Comparison of ENCODE assay signal across 11 cellular contexts in the genomic region with DNA sequence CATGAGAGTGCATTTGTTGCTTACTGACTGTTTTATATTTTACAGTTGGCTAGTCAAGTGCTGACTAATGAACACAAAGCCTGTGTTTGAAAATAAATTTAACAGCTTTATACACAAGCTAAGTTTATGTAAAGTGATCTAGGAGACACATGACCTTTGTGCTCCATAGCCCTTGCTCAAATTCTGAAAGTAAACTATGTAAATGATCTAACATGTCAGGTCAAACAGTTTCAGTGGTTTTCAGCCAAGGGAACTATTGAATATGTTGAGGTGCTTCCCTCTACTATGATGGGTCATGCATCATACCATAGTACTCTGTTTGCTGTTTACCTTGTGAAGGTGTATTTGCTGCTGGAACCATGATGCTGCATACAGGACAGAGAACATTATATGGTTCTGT. TPM values are rescaled to one million over a fixed set of nuclear protein-coding genes. Genes with fewer than 3 reads are reported as not detected.
DNase-seq lines count a peak whose midpoint lies in the region; ATAC-seq and TF ChIP-seq lines count a peak whose summit lies in the region.
"Had no signal": no experiment of that assay in that cellular context is flagged by ENCODE, and none has a peak within 500 bp of the region (broad histone marks: within the 10 kb centered on the region; RNA-seq: fewer than 3 reads in every experiment).

No MANE protein-coding gene starts in this region.

- intact Hi-C loops in activated T-helper 1 cell treated with anti-CD3 and anti-CD28 coated beads, Interleukin-12 subunit alpha, Interleukin-12 subunit beta, Interleukin-2, Interleukin-4 antibody, amounts not matched to agents 30 ng/mL and 10 ng/mL and 1 ng/mL, durations not matched to agents 14 hours and 24 hours and 36 hours (cut with micrococcal nuclease) = loop anchor here (5.0 kb wide), 1 partner anchor 34 kb away; no protein-coding TSS in a partner anchor

- peak; percentile 13 for DNase-seq in GM19240 (ENCODE audit: insufficient read length, low spot score)
- DNase-seq in LHCN-M2 (ENCODE audit: low read depth) = peak; percentile 10
- no peak for DNase-seq in activated T-helper 1 cell treated with anti-CD3 and anti-CD28 coated beads, Interleukin-12 subunit alpha, Interleukin-12 subunit beta, Interleukin-2, Interleukin-4 antibody, amounts not matched to agents 30 ng/mL and 10 ng/mL and 1 ng/mL, durations not matched to agents 14 hours and 24 hours and 36 hours (ENCODE audit: low spot score)
- DNase-seq in erythroblast (lab: John Stamatoyannopoulos, UW) = no peak
- DNase-seq in DMS114 treated with DMSO at 0.1 percent for 48 hours (lab: John Stamatoyannopoulos, UW; ENCODE audit: unreplicated experiment) = no peak
- no peak for DNase-seq in NCI-H1092 treated with DMSO at 0.1 percent for 48 hours (lab: John Stamatoyannopoulos, UW)
- DNase-seq: activated T-cell treated with anti-CD3 and anti-CD28 coated beads, Interleukin-2, amount 50 U/mL, for 4 hours; NCI-H1105; SIG-M5 had no signal

- ATAC-seq in HG02852 (IDR thresholded peaks at IDR 0.05; ENCODE audit: unreplicated experiment) = peak; percentile 100
- ATAC-seq: activated T-cell treated with anti-CD3 and anti-CD28 coated beads, Interleukin-2, amount 50 U/mL, for 4 hours had no signal

- H3K27me3 Mint-ChIP-seq in activated T-helper 1 cell treated with anti-CD3 and anti-CD28 coated beads, Interleukin-12 subunit alpha, Interleukin-12 subunit beta, Interleukin-2, Interleukin-4 antibody, amounts not matched to agents 30 ng/mL and 10 ng/mL and 1 ng/mL, durations not matched to agents 14 hours and 24 hours and 36 hours (ENCODE audit: insufficient read depth) = no peaks in the 10 kb centered on the region

- peak overlapping the region; percentile 33; the same call in 1 of the 2 replicates for H3K27ac ChIP-seq in 22Rv1

- H3K4me1 Mint-ChIP-seq in activated T-helper 1 cell treated with anti-CD3 and anti-CD28 coated beads, Interleukin-12 subunit alpha, Interleukin-12 subunit beta, Interleukin-2, Interleukin-4 antibody, amounts not matched to agents 30 ng/mL and 10 ng/mL and 1 ng/mL, durations not matched to agents 14 hours and 24 hours and 36 hours (ENCODE audit: low read depth) = no peaks in the 10 kb centered on the region

- no peak overlapping the region for H3K27ac Mint-ChIP-seq in activated T-helper 1 cell treated with anti-CD3 and anti-CD28 coated beads, Interleukin-12 subunit alpha, Interleukin-12 subunit beta, Interleukin-2, Interleukin-4 antibody, amounts not matched to agents 30 ng/mL and 10 ng/mL and 1 ng/mL, durations not matched to agents 14 hours and 24 hours and 36 hours

- H3K36me3 Mint-ChIP-seq in activated T-helper 1 cell treated with anti-CD3 and anti-CD28 coated beads, Interleukin-12 subunit alpha, Interleukin-12 subunit beta, Interleukin-2, Interleukin-4 antibody, amounts not matched to agents 30 ng/mL and 10 ng/mL and 1 ng/mL, durations not matched to agents 14 hours and 24 hours and 36 hours (ENCODE audit: low read depth) = peaks cover 2% of the 10 kb centered on the region

- TF ChIP-seq POLR2A in erythroblast (IDR thresholded peaks at IDR 0.05; ENCODE audit: low read length) = no peak

- TF ChIP-seq CTCF in 22Rv1 (IDR thresholded peaks at IDR 0.05) = no peak

- no peaks in the 10 kb centered on the region for H3K9me3 Mint-ChIP-seq in activated T-helper 1 cell treated with anti-CD3 and anti-CD28 coated beads, Interleukin-12 subunit alpha, Interleukin-12 subunit beta, Interleukin-2, Interleukin-4 antibody, amounts not matched to agents 30 ng/mL and 10 ng/mL and 1 ng/mL, durations not matched to agents 14 hours and 24 hours and 36 hours

- H3K4me3 Mint-ChIP-seq in activated T-helper 1 cell treated with anti-CD3 and anti-CD28 coated beads, Interleukin-12 subunit alpha, Interleukin-12 subunit beta, Interleukin-2, Interleukin-4 antibody, amounts not matched to agents 30 ng/mL and 10 ng/mL and 1 ng/mL, durations not matched to agents 14 hours and 24 hours and 36 hours = no peak overlapping the region
- H3K4me3 Mint-ChIP-seq: activated T-cell treated with anti-CD3 and anti-CD28 coated beads, Interleukin-2, amount 50 U/mL, for 4 hours had no signal

RNA-seq across cellular contexts. Expression of a gene that starts 36.8 kb away (rescaled TPM):
- 12.1 and 15.1 TPM in 2 replicates for total RNA-seq in LHCN-M2 (2014; rRNA removed)
- 4.1 TPM for polyA plus RNA-seq in LHCN-M2 (2012)
- 10.8 and 11.6 TPM in 2 replicates for total RNA-seq in activated T-helper 1 cell treated with anti-CD3 and anti-CD28 coated beads, Interleukin-12 subunit alpha, Interleukin-12 subunit beta, Interleukin-2, Interleukin-4 antibody, amounts not matched to agents 30 ng/mL and 10 ng/mL and 1 ng/mL, durations not matched to agents 14 hours and 24 hours and 36 hours

Comparison
In these comparisons a context has a peak if more than half of its experiments do, and no peak if none do; other contexts are left out.
1. DNase-seq: peak in GM19240 (single experiment) and LHCN-M2 (single experiment); none in activated T-helper 1 cell treated with anti-CD3 and anti-CD28 coated beads, Interleukin-12 subunit alpha, Interleukin-12 subunit beta, Interleukin-2, Interleukin-4 antibody, amounts not matched to agents 30 ng/mL and 10 ng/mL and 1 ng/mL, durations not matched to agents 14 hours and 24 hours and 36 hours (single experiment), erythroblast (0 of 2), DMS114 treated with DMSO at 0.1 percent for 48 hours (single experiment) and NCI-H1092 treated with DMSO at 0.1 percent for 48 hours (single experiment).